In the genomic region with DNA sequence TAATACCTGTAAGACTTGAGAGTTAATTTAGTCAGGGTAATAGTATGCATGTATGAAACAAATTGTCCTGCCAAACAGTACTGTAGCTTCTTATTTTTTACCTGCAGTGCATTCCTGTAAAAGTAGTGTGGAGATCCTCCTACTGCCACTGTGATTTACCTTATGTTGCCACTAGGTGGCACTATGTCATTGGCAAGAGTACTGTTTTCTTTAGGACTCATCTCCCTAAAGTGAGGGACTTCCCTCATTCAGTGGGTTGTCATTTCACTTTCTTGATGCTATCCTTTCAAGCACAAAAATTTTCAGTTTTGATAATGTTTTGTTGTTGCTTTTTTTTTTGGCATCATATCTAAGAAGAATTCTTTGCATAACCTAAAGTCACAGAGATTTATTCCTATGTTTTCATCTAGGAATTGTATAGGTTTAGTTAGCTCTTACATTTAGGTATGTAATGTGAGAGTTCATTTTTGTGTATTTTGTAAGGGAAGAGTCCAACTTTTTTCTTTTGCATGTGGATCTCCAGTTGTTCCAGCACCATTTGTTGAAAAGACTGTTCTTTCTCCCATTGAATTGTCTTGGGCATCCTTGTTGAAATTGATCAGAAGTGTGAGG, we compare ENCODE assay signal across 8 cellular contexts.
DNase-seq lines count a peak whose midpoint lies in the region; ATAC-seq and TF ChIP-seq lines count a peak whose summit lies in the region.

No MANE protein-coding gene starts in this region.

- no peaks in the 10 kb centered on the region for H3K9me3 Mint-ChIP-seq in naive thymus-derived CD8-positive, alpha-beta T cell

- peak; percentile 63 for ATAC-seq in GM18861 (IDR thresholded peaks at IDR 0.05; ENCODE audit: unreplicated experiment)
- peak; percentile 76 for ATAC-seq in HG03342 (IDR thresholded peaks at IDR 0.05; ENCODE audit: unreplicated experiment)
- ATAC-seq in naive thymus-derived CD8-positive, alpha-beta T cell: peak; percentile 78 to 84

- peak overlapping the region in 4 of 10 donors; percentile 26 to 36 (median 32) for H3K27ac Mint-ChIP-seq in naive thymus-derived CD8-positive, alpha-beta T cell

- H3K36me3 Mint-ChIP-seq in naive thymus-derived CD8-positive, alpha-beta T cell: peaks cover 0 to 22% (median 4%) of the 10 kb centered on the region in 3 donors

- TF ChIP-seq CTCF in epithelial cell of esophagus (IDR thresholded peaks at IDR 0.05; ENCODE audit: insufficient read depth, low read depth, low read length, missing control alignments): peak; percentile 77

- H3K4me3 Mint-ChIP-seq in naive thymus-derived CD8-positive, alpha-beta T cell: no peak overlapping the region

- no peaks in the 10 kb centered on the region for H3K27me3 Mint-ChIP-seq in naive thymus-derived CD8-positive, alpha-beta T cell

- no peak overlapping the region for H3K4me3 ChIP-seq in epithelial cell of esophagus (ENCODE audit: low read length)

- POLR2A ChIA-PET in naive thymus-derived CD8-positive, alpha-beta T cell (lab: Charles Lee): no interaction called here

- DNase-seq in Ammon's horn (ENCODE audit: low spot score): peak; percentile 85
- DNase-seq in NCI-H526 treated with DMSO at 0.1 percent for 48 hours (lab: John Stamatoyannopoulos, UW): peak; percentile 67
- peak; percentile 26 for DNase-seq in activated CD4-positive, alpha-beta T cell treated with anti-CD3 and anti-CD28 coated beads, Interleukin-2, amount 50 U/mL, for 1 hour
- DNase-seq in epithelial cell of esophagus (ENCODE audit: low read depth): peak; percentile 87
- DNase-seq in naive thymus-derived CD8-positive, alpha-beta T cell: peak; percentile 19 to 79 (median 60)
- DNase-seq in superior temporal gyrus (ENCODE audit: extremely low spot score): peak; percentile 88

- peaks cover 38 to 79% (median 77%) of the 10 kb centered on the region in 4 donors for H3K4me1 Mint-ChIP-seq in naive thymus-derived CD8-positive, alpha-beta T cell

Comparison
In these comparisons a context has a peak if more than half of its experiments do, and no peak if none do; other contexts are left out.
1. DNase-seq: peak in every context shown above with its lines; median percentile 88 in superior temporal gyrus; 87 in epithelial cell of esophagus; 85 in Ammon's horn; 67 in NCI-H526 treated with DMSO at 0.1 percent for 48 hours; 60 in naive thymus-derived CD8-positive, alpha-beta T cell; 26 in activated CD4-positive, alpha-beta T cell treated with anti-CD3 and anti-CD28 coated beads, Interleukin-2, amount 50 U/mL, for 1 hour.